ENCODE assay signal across 21 cellular contexts in genomic region chr4:38453253-38453881, GRCh38.
"Had no signal": no experiment of that assay in that cellular context is flagged by ENCODE, and none has a peak within 500 bp of the region (broad histone marks: within the 10 kb centered on the region; RNA-seq: fewer than 3 reads in every experiment).

No MANE protein-coding gene starts in this region.

- ATAC-seq: activated T-cell treated with anti-CD3 and anti-CD28 coated beads, Interleukin-2, amount 50 U/mL, for 72 hours had no signal

- H3K27me3 Mint-ChIP-seq: activated naive CD8-positive, alpha-beta T cell treated with anti-CD3 and anti-CD28 coated beads, Interleukin-2, amount 10 ng/mL, durations not matched to agents 7 days and 5 days had no signal

- H3K27ac Mint-ChIP-seq: activated B cell treated with CpG ODN at 0.5 μM for 24 hours; activated CD4-positive, alpha-beta memory T cell treated with anti-CD3 and anti-CD28 coated beads, Interleukin-2, amount 10 ng/mL, durations not matched to agents 7 days and 5 days; activated naive CD8-positive, alpha-beta T cell treated with anti-CD3 and anti-CD28 coated beads, Interleukin-2, amount 10 ng/mL, durations not matched to agents 7 days and 5 days; activated T-cell treated with anti-CD3 and anti-CD28 coated beads, Interleukin-2, amount 50 U/mL, for 72 hours had no signal

- FAIRE-seq: TTC549 had no signal

- H3K4me3 Mint-ChIP-seq: activated B cell treated with CpG ODN at 0.5 μM for 24 hours; activated CD4-positive, alpha-beta memory T cell treated with anti-CD3 and anti-CD28 coated beads, Interleukin-2, amount 10 ng/mL, durations not matched to agents 7 days and 5 days; activated naive CD8-positive, alpha-beta T cell treated with anti-CD3 and anti-CD28 coated beads, Interleukin-2, amount 10 ng/mL, durations not matched to agents 7 days and 5 days had no signal

- DNase-seq: activated B cell treated with CpG ODN at 0.5 μM for 24 hours; activated CD4-positive, alpha-beta memory T cell treated with anti-CD3 and anti-CD28 coated beads, Interleukin-2, amount 10 ng/mL, durations not matched to agents 7 days and 5 days; activated CD4-positive, alpha-beta T cell treated with anti-CD3 and anti-CD28 coated beads for 1 hour; activated CD4-positive, alpha-beta T cell treated with anti-CD3 and anti-CD28 coated beads, Interleukin-2, amount 50 U/mL, for 1 hour; activated naive CD8-positive, alpha-beta T cell treated with anti-CD3 and anti-CD28 coated beads, Interleukin-2, amount 10 ng/mL, durations not matched to agents 7 days and 5 days; activated T-cell treated with anti-CD3 and anti-CD28 coated beads, Interleukin-2, amount 50 U/mL, for 72 hours; aorta; caudate nucleus; colonic mucosa; NCI-H1092; NCI-H1417; NCI-H1930; NCI-H2171; NCI-H2227 treated with DMSO at 0.1 percent for 48 hours; NCI-H446 treated with DMSO at 0.1 percent for 48 hours; NCI-H526; NCI-H774; SIG-M5; T-helper 2 cell; T1000 had no signal
